Comparison of ENCODE assay signal across 1 cellular context in genomic region chr18:26568513-26568912, GRCh38.
TF ChIP-seq lines count a peak whose summit lies in the region.

No MANE protein-coding gene starts in this region.

TF ChIP-seq in GM23338, 12 proteins besides CTCF, POLR2A, EP300 and RAD21 (continued from another document):
- TF ChIP-seq REST (IDR thresholded peaks at IDR 0.05; ENCODE audit: unreplicated experiment) (no peak), CREB1 (CRISPR knock-in tag; IDR thresholded peaks at IDR 0.05; ENCODE audit: low read depth) (no peak), ZNF331 (CRISPR knock-in tag; IDR thresholded peaks at IDR 0.05; ENCODE audit: low read depth) (no peak), ZNF114 (CRISPR knock-in tag; IDR thresholded peaks at IDR 0.05) (no peak), POLR2AphosphoS5 (IDR thresholded peaks at IDR 0.05; ENCODE audit: low read depth) (no peak)
TF ChIP-seq in GM23338: peak in this region for 0.
